In the genomic region with DNA sequence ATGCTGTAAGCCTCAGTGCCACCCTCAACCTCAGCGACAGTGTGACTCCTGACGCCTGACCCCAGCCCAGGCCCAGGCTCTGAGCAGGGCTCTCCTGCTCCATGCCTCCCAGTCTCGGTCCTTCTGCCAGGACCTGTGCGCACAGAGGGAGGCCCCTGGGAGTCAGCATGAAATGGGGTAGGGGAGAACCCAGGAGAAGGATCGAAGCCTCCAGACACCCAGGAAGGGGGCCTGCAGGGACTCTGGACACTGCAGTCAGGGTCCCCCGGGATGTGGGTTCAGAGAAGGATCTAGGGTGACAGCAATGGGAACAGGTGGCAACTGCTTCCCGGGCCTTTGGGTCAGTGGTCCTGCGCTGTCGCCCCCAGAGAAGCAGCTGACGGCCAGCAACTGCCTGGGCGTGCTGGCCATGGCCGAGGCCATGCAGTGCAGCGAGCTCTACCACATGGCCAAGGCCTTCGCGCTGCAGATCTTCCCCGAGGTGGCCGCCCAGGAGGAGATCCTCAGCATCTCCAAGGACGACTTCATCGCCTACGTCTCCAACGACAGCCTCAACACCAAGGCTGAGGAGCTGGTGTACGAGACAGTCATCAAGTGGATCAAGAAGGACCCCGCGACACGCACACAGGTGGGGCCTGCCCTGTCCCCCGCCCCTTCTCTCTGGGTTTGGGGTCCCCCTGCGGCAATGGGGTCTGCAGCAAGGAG, we compare ENCODE assay signal across 1 cellular context.
TF ChIP-seq lines count a peak whose summit lies in the region.

No MANE protein-coding gene starts in this region.

TF ChIP-seq in H1, 55 proteins besides CTCF, POLR2A, EP300 and RAD21:
- TF ChIP-seq NANOG (IDR thresholded peaks at IDR 0.05; ENCODE audit: insufficient read depth, low read depth, low read length, poor library complexity, severe bottlenecking) (no peak), CHD1 (IDR thresholded peaks at IDR 0.05; ENCODE audit: low read depth, low read length) (no peak), JUN (IDR thresholded peaks at IDR 0.05; ENCODE audit: low read depth, low read length) (no peak), CEBPB (IDR thresholded peaks at IDR 0.05; ENCODE audit: low read depth, low read length) (no peak), SIRT6 (IDR thresholded peaks at IDR 0.05; ENCODE audit: low read length) (no peak), KDM5A (IDR thresholded peaks at IDR 0.05; ENCODE audit: low read length) (no peak), PHF8 (conservative IDR thresholded peaks at IDR 0.05; ENCODE audit: low read depth, low read length) (no peak), SIX5 (IDR thresholded peaks at IDR 0.05; ENCODE audit: low read depth, low read length) (no peak)
